Comparison of ENCODE assay signal across 8 cellular contexts in the genomic region with DNA sequence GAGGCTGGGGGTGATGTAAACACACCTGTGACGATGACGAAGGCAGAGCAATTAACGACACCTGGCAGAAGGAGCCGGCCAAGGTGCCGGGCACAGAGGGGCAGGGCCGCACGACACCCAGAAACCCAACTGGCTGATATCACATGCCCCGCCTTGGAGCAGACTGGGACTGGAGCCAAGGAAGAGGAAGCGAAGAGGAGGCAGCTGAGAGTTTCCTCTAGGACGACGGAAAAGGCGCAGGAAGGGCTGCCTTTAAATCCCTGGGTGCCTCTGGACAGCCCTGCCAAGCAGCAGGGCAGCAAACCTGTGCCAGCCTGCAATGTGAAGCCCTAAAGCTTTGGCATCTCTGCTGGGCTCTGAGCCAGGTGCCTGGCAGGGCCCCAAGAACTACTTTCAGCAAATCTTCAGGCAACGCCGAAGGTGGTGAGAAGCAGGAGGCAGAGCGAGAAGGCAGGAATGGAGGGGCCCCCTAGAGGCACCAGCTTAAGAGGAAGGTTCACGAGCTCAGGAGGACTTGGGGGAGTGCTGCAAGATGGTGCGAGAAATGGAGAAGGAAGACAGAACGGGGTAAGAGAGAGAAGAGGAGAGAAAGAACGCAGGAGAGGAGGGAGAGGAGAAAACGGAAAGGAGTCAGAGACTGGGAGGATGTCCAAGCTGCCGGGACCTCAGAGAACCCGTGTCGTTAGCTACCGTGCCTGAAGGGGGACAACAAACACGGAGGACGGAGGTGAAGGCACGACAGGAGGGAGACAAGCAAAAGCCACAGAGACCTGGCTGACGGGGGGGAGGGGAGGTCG. TPM values are rescaled to one million over a fixed set of nuclear protein-coding genes. Genes with fewer than 3 reads are reported as not detected.
DNase-seq lines count a peak whose midpoint lies in the region; ATAC-seq and TF ChIP-seq lines count a peak whose summit lies in the region.

No MANE protein-coding gene starts in this region.

- peak overlapping the region; percentile 92 for H3K27ac ChIP-seq in duodenal mucosa (ENCODE audit: low read depth, low read length)
- H3K27ac ChIP-seq in thymus (ENCODE audit: low read depth): no peak overlapping the region

- peaks cover 48 to 49% of the 10 kb centered on the region in 2 donors for H3K4me1 ChIP-seq in duodenal mucosa (ENCODE audit: control insufficient read depth in 1 of 2, insufficient read depth in 2 of 2, low read length in 2 of 2)
- peaks cover 3% of the 10 kb centered on the region for H3K4me1 ChIP-seq in thymus (ENCODE audit: control insufficient read depth, insufficient read depth, low read length)

- H3K36me3 Mint-ChIP-seq in activated B cell treated with CpG ODN at 0.5 μM for 24 hours (ENCODE audit: low read depth): no peaks in the 10 kb centered on the region

- peaks cover 22% of the 10 kb centered on the region for H3K27me3 Mint-ChIP-seq in activated B cell treated with CpG ODN at 0.5 μM for 24 hours

- peak; percentile 31 for ATAC-seq in activated B cell treated with CpG ODN at 0.5 μM for 24 hours (ENCODE audit: low read depth)
- no peak for ATAC-seq in HG03442 (IDR thresholded peaks at IDR 0.05; ENCODE audit: unreplicated experiment)
- no peak for ATAC-seq in GM18909 (IDR thresholded peaks at IDR 0.05; ENCODE audit: poor library complexity, unreplicated experiment)

- intact Hi-C loops in activated B cell treated with CpG ODN at 0.5 μM for 24 hours (cut with micrococcal nuclease): no loop called here

- no peaks in the 10 kb centered on the region for H3K27me3 ChIP-seq in duodenal mucosa (ENCODE audit: control insufficient read depth in 1 of 2, insufficient read depth in 2 of 2, low read length in 2 of 2)
- no peaks in the 10 kb centered on the region for H3K27me3 ChIP-seq in thymus (ENCODE audit: control insufficient read depth, insufficient read depth)

- TF ChIP-seq CTCF in activated B cell treated with CpG ODN at 0.5 μM for 24 hours (IDR thresholded peaks at IDR 0.05): no peak

- H3K9ac ChIP-seq in duodenal mucosa (ENCODE audit: low read depth in 1 of 2, low read length in 2 of 2): peak overlapping the region; percentile 80 to 92

- 11% methylated on average over 29 of the region's 29 CpGs for WGBS in thymus

- POLR2A ChIA-PET in activated B cell treated with CpG ODN at 0.5 μM for 24 hours (lab: Charles Lee): no interaction called here

- H3K9me3 Mint-ChIP-seq in activated B cell treated with CpG ODN at 0.5 μM for 24 hours: no peaks in the 10 kb centered on the region

- H3K9me3 ChIP-seq in duodenal mucosa (ENCODE audit: control insufficient read depth in 1 of 2, low read length in 2 of 2) (no peaks in the 10 kb centered on the region), thymus (ENCODE audit: control insufficient read depth) (no peaks in the 10 kb centered on the region)

- no peak overlapping the region for H3K27ac Mint-ChIP-seq in activated B cell treated with CpG ODN at 0.5 μM for 24 hours

- H3K4me1 Mint-ChIP-seq in activated B cell treated with CpG ODN at 0.5 μM for 24 hours: peaks cover 9% of the 10 kb centered on the region

- CTCF ChIA-PET in activated B cell treated with CpG ODN at 0.5 μM for 24 hours (lab: Charles Lee): interaction anchor here (1.0 kb wide), 1 partner anchor 119 kb away, joined by 3 read pairs; no protein-coding TSS in a partner anchor

- H3K36me3 ChIP-seq in duodenal mucosa (ENCODE audit: control insufficient read depth in 1 of 2, insufficient read depth in 2 of 2, low read length in 2 of 2) (no peaks in the 10 kb centered on the region), thymus (ENCODE audit: control insufficient read depth, insufficient read depth) (no peaks in the 10 kb centered on the region)

- H3K4me3 Mint-ChIP-seq in activated B cell treated with CpG ODN at 0.5 μM for 24 hours: peak overlapping the region; percentile 42

- DNase-seq in DMS 273 (lab: John Stamatoyannopoulos, UW; ENCODE audit: unreplicated experiment) (peak; percentile 96), NCI-H146 treated with DMSO at 0.1 percent for 48 hours (lab: John Stamatoyannopoulos, UW; ENCODE audit: unreplicated experiment) (peak; percentile 55), activated B cell treated with CpG ODN at 0.5 μM for 24 hours (no peak), medulla oblongata (ENCODE audit: extremely low spot score) (peak; percentile 75)

- peak overlapping the region; percentile 67 to 79 for H3K4me3 ChIP-seq in duodenal mucosa (ENCODE audit: low read depth in 1 of 2, low read length in 2 of 2)
- H3K4me3 ChIP-seq in thymus (ENCODE audit: low read length): peak overlapping the region; percentile 42

RNA-seq across cellular contexts. Expression of a gene that starts 25.3 kb away (rescaled TPM):
- 58.0 and 61.1 TPM in 2 replicates for total RNA-seq in activated B cell treated with CpG ODN at 0.5 μM for 24 hours
- polyA plus RNA-seq in thymus: 83.1 TPM

RNA-seq across cellular contexts. Expression of a gene that starts 33.8 kb away (rescaled TPM):
- 0.17 and 0.31 TPM in 2 replicates for total RNA-seq in activated B cell treated with CpG ODN at 0.5 μM for 24 hours
- 39.3 TPM for polyA plus RNA-seq in thymus

RNA-seq across cellular contexts. Expression of a gene that starts 52.5 kb away (rescaled TPM):
- not detected in 2 replicates for total RNA-seq in activated B cell treated with CpG ODN at 0.5 μM for 24 hours
- polyA plus RNA-seq in thymus: 0.02 TPM
